ENCODE assay signal across 3 cellular contexts in genomic region chr12:90855534-90855933, GRCh38.
TF ChIP-seq lines count a peak whose summit lies in the region.

No MANE protein-coding gene starts in this region.

TF ChIP-seq in HepG2, 621 proteins besides CTCF, POLR2A, EP300 and RAD21:
- peak; percentile 52 for TF ChIP-seq HNRNPK (IDR thresholded peaks at IDR 0.05; ENCODE audit: low read depth, low read length, poor library complexity, severe bottlenecking)
- no peak for TF ChIP-seq DMAP1 (CRISPR knock-in tag; IDR thresholded peaks at IDR 0.05)

TF ChIP-seq in HEK293, 187 proteins besides CTCF, POLR2A, EP300 and RAD21:
- peak; percentile 41 for TF ChIP-seq ZNF366 (tag by site-specific recombination; conservative IDR thresholded peaks at IDR 0.05)
- no peak for TF ChIP-seq ZNF140 (tag by site-specific recombination; IDR thresholded peaks at IDR 0.05)

TF ChIP-seq in H1, 55 proteins besides CTCF, POLR2A, EP300 and RAD21:
- no peak for TF ChIP-seq TCF12 (IDR thresholded peaks at IDR 0.05; ENCODE audit: low read depth, low read length)
- no peak for TF ChIP-seq SP2 (IDR thresholded peaks at IDR 0.05; ENCODE audit: low read length)
- TF ChIP-seq PHF8 (conservative IDR thresholded peaks at IDR 0.05; ENCODE audit: low read depth, low read length) = no peak
- no peak for TF ChIP-seq SIN3A (conservative IDR thresholded peaks at IDR 0.05 in 1 of 2, IDR thresholded peaks at IDR 0.05 in 1 of 2; ENCODE audit: low read depth in 1 of 2, low read length in 2 of 2)
- TF ChIP-seq SP4 (IDR thresholded peaks at IDR 0.05; ENCODE audit: low read length) = no peak
- TF ChIP-seq RBBP5 (IDR thresholded peaks at IDR 0.05; ENCODE audit: borderline replicate concordance, low read depth, low read length) = no peak
- TF ChIP-seq ATF2 (IDR thresholded peaks at IDR 0.05; ENCODE audit: low read length) = no peak
- TF ChIP-seq MAFK (IDR thresholded peaks at IDR 0.05; ENCODE audit: low read depth, low read length) = no peak
- no peak for TF ChIP-seq BACH1 (IDR thresholded peaks at IDR 0.05; ENCODE audit: low read length)
- TF ChIP-seq, protein P1, sequence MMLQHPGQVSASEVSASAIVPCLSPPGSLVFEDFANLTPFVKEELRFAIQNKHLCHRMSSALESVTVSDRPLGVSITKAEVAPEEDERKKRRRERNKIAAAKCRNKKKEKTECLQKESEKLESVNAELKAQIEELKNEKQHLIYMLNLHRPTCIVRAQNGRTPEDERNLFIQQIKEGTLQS (IDR thresholded peaks at IDR 0.05; ENCODE audit: insufficient read depth, low read depth, low read length) = no peak
- no peak for TF ChIP-seq CREB1 (IDR thresholded peaks at IDR 0.05)
